Comparison of ENCODE assay signal across 1 cellular context in genomic region chr22:20319745-20320658, GRCh38.
TF ChIP-seq lines count a peak whose summit lies in the region.

DGCR6L (minus strand) TSS chr22:20320060; CDS start chr22:20319988, 72 bp downstream.

TF ChIP-seq in K562, 482 proteins besides CTCF, POLR2A, EP300 and RAD21 (continued from another document and continues in another):
- no peak; the same call in 1 of the 2 replicates for TF ChIP-seq ZNF407 (IDR thresholded peaks at IDR 0.05; ENCODE audit: low read depth)
- no peak for TF ChIP-seq ZNF696 (CRISPR knock-in tag; conservative IDR thresholded peaks at IDR 0.05)
- no peak for TF ChIP-seq RAD51 (IDR thresholded peaks at IDR 0.05; ENCODE audit: borderline replicate concordance, low read depth)
- TF ChIP-seq ZNF609 (CRISPR knock-in tag; IDR thresholded peaks at IDR 0.05; ENCODE audit: borderline replicate concordance) = peak; percentile 96
- TF ChIP-seq PPARD (CRISPR knock-in tag; IDR thresholded peaks at IDR 0.05) = no peak
- TF ChIP-seq ZNF561 (CRISPR knock-in tag; conservative IDR thresholded peaks at IDR 0.05) = peak; percentile 77; the same call in 1 of the 2 replicates
- TF ChIP-seq EP400 (IDR thresholded peaks at IDR 0.05) = no peak
- no peak for TF ChIP-seq ARID3A (IDR thresholded peaks at IDR 0.05; ENCODE audit: borderline replicate concordance, low read depth, low read length)
- peak; percentile 8; the same call in 1 of the 2 replicates for TF ChIP-seq TEAD4 (IDR thresholded peaks at IDR 0.05; ENCODE audit: low read length)
- TF ChIP-seq TEAD4 (CRISPR knock-in tag; IDR thresholded peaks at IDR 0.05; ENCODE audit: borderline replicate concordance) = peak; percentile 68; the same call in 1 of the 2 replicates
- TF ChIP-seq E4F1 (CRISPR knock-in tag; IDR thresholded peaks at IDR 0.05; ENCODE audit: borderline replicate concordance) = peak; percentile 100
- no peak for TF ChIP-seq ZBTB8A (IDR thresholded peaks at IDR 0.05; ENCODE audit: partially characterized antibody)
- TF ChIP-seq SMAD2 (IDR thresholded peaks at IDR 0.05; ENCODE audit: low read depth, low read length) = no peak
- no peak for TF ChIP-seq CREB5 (CRISPR knock-in tag; IDR thresholded peaks at IDR 0.05)
- TF ChIP-seq RBM17 (IDR thresholded peaks at IDR 0.05; ENCODE audit: borderline replicate concordance, low read depth, low read length) = no peak
- peak; percentile 51; the same call in 1 of the 2 replicates for TF ChIP-seq ZNF764 (CRISPR knock-in tag; IDR thresholded peaks at IDR 0.05; ENCODE audit: low read depth)
- TF ChIP-seq SMARCA4 (IDR thresholded peaks at IDR 0.05) = peak; percentile 84
- TF ChIP-seq RHOXF2B (CRISPR knock-in tag; conservative IDR thresholded peaks at IDR 0.05) = peak; percentile 91; the same call in 1 of the 2 replicates
- no peak for TF ChIP-seq CBX2 (IDR thresholded peaks at IDR 0.05; ENCODE audit: insufficient read depth, low read length, poor library complexity, severe bottlenecking)
- TF ChIP-seq SRSF3 (IDR thresholded peaks at IDR 0.05; ENCODE audit: insufficient read depth, low read length) = no peak
- peak; percentile 93 for TF ChIP-seq GMEB1 (CRISPR knock-in tag; IDR thresholded peaks at IDR 0.05)
- no peak for TF ChIP-seq RBM34 (IDR thresholded peaks at IDR 0.05; ENCODE audit: borderline replicate concordance, insufficient read depth, low read length)
- no peak for TF ChIP-seq POLR2H (tag; IDR thresholded peaks at IDR 0.05; ENCODE audit: low read depth)
- TF ChIP-seq ZSCAN29 (IDR thresholded peaks at IDR 0.05) = no peak
- no peak for TF ChIP-seq MTF1 (CRISPR knock-in tag; IDR thresholded peaks at IDR 0.05; ENCODE audit: borderline replicate concordance)
- TF ChIP-seq ZNF655 (CRISPR knock-in tag; IDR thresholded peaks at IDR 0.05) = no peak
- 0 out of 2 replicates have a peak, but pooled peaks have one; percentile 44 for TF ChIP-seq KLF16 (IDR thresholded peaks at IDR 0.05)
- TF ChIP-seq ZNF518B (CRISPR knock-in tag; IDR thresholded peaks at IDR 0.05) = no peak
